ENCODE assay signal across 8 cellular contexts in the genomic region with DNA sequence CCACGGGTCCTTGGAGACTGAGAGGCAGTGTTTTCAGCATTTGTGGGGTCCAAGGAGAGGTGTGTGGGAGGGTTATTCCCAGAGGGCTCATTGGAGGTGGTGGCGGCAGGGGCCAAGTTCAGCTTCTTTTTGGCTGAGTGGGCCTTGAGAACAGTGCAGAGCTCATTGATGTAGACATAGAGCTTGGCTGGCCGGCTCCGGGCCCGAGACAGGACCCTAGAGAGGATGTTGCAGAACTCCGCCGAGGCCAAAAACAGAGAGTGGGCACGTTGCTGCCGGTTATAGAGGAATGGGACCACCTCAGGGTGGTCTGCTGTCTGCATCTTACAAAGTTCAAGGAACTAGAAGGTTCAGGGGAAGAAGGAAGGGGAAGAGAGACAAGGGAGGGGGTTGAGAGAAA. TPM values are rescaled to one million over a fixed set of nuclear protein-coding genes. Genes with fewer than 3 reads are reported as not detected.
DNase-seq lines count a peak whose midpoint lies in the region; FAIRE-seq and TF ChIP-seq lines count a peak whose summit lies in the region.

No MANE protein-coding gene starts in this region.

- DNase-seq in CD8-positive, alpha-beta memory T cell = no peak
- DNase-seq in NT2/D1 (ENCODE audit: low read depth, low spot score) (no peak), H1 (ENCODE audit: low read depth in 1 of 2, low spot score in 2 of 2) (no peak), osteocyte (ENCODE audit: extremely low spot score, unreplicated experiment) (no peak), COLO668 (lab: John Stamatoyannopoulos, UW; ENCODE audit: unreplicated experiment) (no peak), NCI-H345 (lab: John Stamatoyannopoulos, UW) (no peak), GM20000 (ENCODE audit: low spot score) (no peak), NCI-H226 (no peak)

- no peak overlapping the region for H3K14ac ChIP-seq in H1 (ENCODE audit: insufficient read length)

- CTCF ChIA-PET in CD8-positive, alpha-beta memory T cell (lab: Charles Lee) = no interaction called here
- CTCF ChIA-PET in H1 (lab: Charles Lee; ENCODE audit: partially characterized antibody) = interaction anchor here (0.7 to 1.3 kb wide), 6 partner anchors 11 to 104 kb away, joined by 3 to 7 read pairs (median 3); partner anchors contain the start of gene B3GALT4

- H3K9me3 ChIP-seq in CD8-positive, alpha-beta memory T cell (ENCODE audit: low read length) = no peaks in the 10 kb centered on the region
- no peaks in the 10 kb centered on the region for H3K9me3 ChIP-seq in NT2/D1 (ENCODE audit: insufficient read depth, low read length)
- H3K9me3 ChIP-seq in H1 (ENCODE audit: insufficient read depth in 2 of 2, low read depth in 1 of 2, low read length in 1 of 2) = no peaks in the 10 kb centered on the region; a peak in 1 of 4 replicates

- no peak overlapping the region for H2AFZ ChIP-seq in H1 (ENCODE audit: low read length)

- H2BK120ac ChIP-seq in H1 (replicated peaks; ENCODE audit: low read depth, low read length) = no peak overlapping the region

- H3K23ac ChIP-seq in H1 (ENCODE audit: insufficient read length) = no peak overlapping the region

- POLR2A ChIA-PET in CD8-positive, alpha-beta memory T cell (lab: Charles Lee) = interaction anchor here (0.5 to 0.7 kb wide), 2 partner anchors 26 to 40 kb away, joined by 3 to 5 read pairs; no protein-coding TSS in a partner anchor
- POLR2A ChIA-PET in H1 (lab: Charles Lee; ENCODE audit: partially characterized antibody) = interaction anchor here (0.8 to 1.3 kb wide), 8 partner anchors 8 to 110 kb away, joined by 3 to 5 read pairs (median 4); partner anchors contain the start of gene RGL2

- H3K27ac Mint-ChIP-seq in CD8-positive, alpha-beta memory T cell = peak overlapping the region in 7 of 8 donors; percentile 10 to 99 (median 94)
- H3K27ac Mint-ChIP-seq in osteocyte (ENCODE audit: unreplicated experiment) = peak overlapping the region; percentile 34

- H3K9ac ChIP-seq in NT2/D1 (ENCODE audit: insufficient read length, low read depth) (peak overlapping the region; percentile 83), H1 (replicated peaks in 1 of 4; ENCODE audit: extremely low read depth in 1 of 4, low read depth in 3 of 4, low read length in 3 of 4) (peak overlapping the region in 1 of 4 experiments; percentile 81; a peak in 2 of 7 replicates)

- H3K4me2 ChIP-seq in H1 (ENCODE audit: insufficient read depth in 1 of 2, low read depth in 2 of 2, low read length in 2 of 2) = peak overlapping the region; percentile 62 to 87

- H4K8ac ChIP-seq in H1 (ENCODE audit: extremely low read depth, insufficient read depth, low read length) = no peak overlapping the region

- peaks cover 2 to 5% of the 10 kb centered on the region in 2 experiments for H4K20me1 ChIP-seq in H1 (replicated peaks in 1 of 2; ENCODE audit: control insufficient read depth in 1 of 2, insufficient read depth in 2 of 2, low read length in 2 of 2)

- peak overlapping the region; percentile 88 for H3K4me3 ChIP-seq in CD8-positive, alpha-beta memory T cell (ENCODE audit: low read length)
- peak overlapping the region; percentile 66 for H3K4me3 ChIP-seq in NT2/D1 (ENCODE audit: insufficient read length, low read depth)
- peak overlapping the region; percentile 68 to 98 (median 82); a peak in 4 of 8 replicates for H3K4me3 ChIP-seq in H1 (ENCODE audit: extremely low read depth in 1 of 4, insufficient read depth in 2 of 4, low read depth in 3 of 4, low read length in 4 of 4)

- no peak overlapping the region for H3K27ac ChIP-seq in CD8-positive, alpha-beta memory T cell (ENCODE audit: low read depth, low read length)
- 0 out of 2 replicates have a peak overlapping the region, but pooled peaks have one; percentile 36 for H3K27ac ChIP-seq in H1 (ENCODE audit: low read depth, low read length)

- peaks cover 66 to 77% (median 70%) of the 10 kb centered on the region in 3 donors for H3K4me1 Mint-ChIP-seq in CD8-positive, alpha-beta memory T cell
- H3K4me1 Mint-ChIP-seq in osteocyte (ENCODE audit: unreplicated experiment) = peaks cover 53% of the 10 kb centered on the region

- TF ChIP-seq CTCF in H1 (IDR thresholded peaks at IDR 0.05; ENCODE audit: control extremely low read depth in 1 of 3, insufficient read depth in 1 of 3, low read depth in 1 of 3, low read length in 3 of 3) (no peak), osteocyte (IDR thresholded peaks at IDR 0.05) (no peak), GM20000 (IDR thresholded peaks at IDR 0.05; ENCODE audit: extremely low read depth, missing control alignments) (no peak)

- H3K56ac ChIP-seq in H1 (replicated peaks; ENCODE audit: insufficient read length, low read depth, low read length) = no peak overlapping the region

- H2BK5ac ChIP-seq in H1 (ENCODE audit: low read depth, low read length) = peak overlapping the region; percentile 18; the same call in 1 of the 2 replicates

- H4K91ac ChIP-seq in H1 (replicated peaks; ENCODE audit: insufficient read length, low read length) = no peak overlapping the region

- H4K5ac ChIP-seq in H1 (ENCODE audit: insufficient read length, low read depth, low read length) = no peak overlapping the region

- no peaks in the 10 kb centered on the region for H3K9me3 Mint-ChIP-seq in CD8-positive, alpha-beta memory T cell
- H3K9me3 Mint-ChIP-seq in osteocyte (ENCODE audit: unreplicated experiment) = no peaks in the 10 kb centered on the region

- FAIRE-seq in H1 (lab: Jason Lieb, UNC) = no peak

- peak overlapping the region; percentile 79 to 100 (median 97) for H3K4me3 Mint-ChIP-seq in CD8-positive, alpha-beta memory T cell
- H3K4me3 Mint-ChIP-seq in osteocyte (ENCODE audit: unreplicated experiment) = peak overlapping the region; percentile 68

- no peak overlapping the region for H2BK15ac ChIP-seq in H1 (ENCODE audit: low read length)

- peaks cover 36% of the 10 kb centered on the region for H3K36me3 ChIP-seq in CD8-positive, alpha-beta memory T cell (ENCODE audit: insufficient read depth, low read length)
- H3K36me3 ChIP-seq in NT2/D1 (ENCODE audit: insufficient read depth, insufficient read length, low read length) (peaks cover 37% of the 10 kb centered on the region), H1 (ENCODE audit: control insufficient read depth in 2 of 4, insufficient read depth in 4 of 4, low read length in 3 of 4) (peaks cover 10 to 31% (median 21%) of the 10 kb centered on the region in 4 experiments; a peak in 7 of 8 replicates)

- H3K36me3 Mint-ChIP-seq in CD8-positive, alpha-beta memory T cell = peaks cover 14 to 59% (median 15%) of the 10 kb centered on the region in 3 donors
- H3K36me3 Mint-ChIP-seq in osteocyte (ENCODE audit: unreplicated experiment) = peaks cover 18% of the 10 kb centered on the region

- no peak for TF ChIP-seq RAD21 in H1 (IDR thresholded peaks at IDR 0.05 in 1 of 2, conservative IDR thresholded peaks at IDR 0.05 in 1 of 2; ENCODE audit: low read depth in 2 of 2, low read length in 2 of 2)

- H3K4me1 ChIP-seq in CD8-positive, alpha-beta memory T cell (ENCODE audit: insufficient read depth, low read length) = peaks cover 61% of the 10 kb centered on the region
- H3K4me1 ChIP-seq in NT2/D1 (ENCODE audit: insufficient read depth, insufficient read length) = peaks cover 11% of the 10 kb centered on the region
- H3K4me1 ChIP-seq in H1 (replicated peaks in 1 of 4; ENCODE audit: control insufficient read depth in 3 of 4, insufficient read depth in 4 of 4, low read length in 3 of 4) = peaks cover 0 to 28% (median 18%) of the 10 kb centered on the region in 4 experiments; a peak in 6 of 7 replicates

- H3K18ac ChIP-seq in H1 (ENCODE audit: extremely low read depth, low read length) = peak overlapping the region; percentile 32; the same call in 1 of the 2 replicates

- peaks cover 0 to 3% of the 10 kb centered on the region in 2 donors for H3K27me3 Mint-ChIP-seq in CD8-positive, alpha-beta memory T cell
- no peaks in the 10 kb centered on the region for H3K27me3 Mint-ChIP-seq in osteocyte (ENCODE audit: unreplicated experiment)

- no peak for TF ChIP-seq POLR2A in H1 (IDR thresholded peaks at IDR 0.05; ENCODE audit: control extremely low read depth in 1 of 2, low read depth in 2 of 2, low read length in 2 of 2)

- no peak overlapping the region for H2BK20ac ChIP-seq in H1 (ENCODE audit: low read length)

- no peak overlapping the region for H2BK12ac ChIP-seq in H1 (ENCODE audit: low read depth, low read length)

- 83% methylated on average over 9 of the region's 9 CpGs; no CpG with 5 or more reads in 1 of the 2 experiments for WGBS in H1 (ENCODE audit: extremely low coverage in 1 of 2, insufficient coverage in 1 of 2, insufficient read length in 1 of 2, insufficient replicate concordance in 2 of 2, low coverage in 1 of 2, low lambda C conversion rate in 2 of 2, missing lambda C conversion rate in 1 of 2), 2 experiments

- H3K4ac ChIP-seq in H1 (replicated peaks; ENCODE audit: insufficient read length, low read depth, low read length) = no peak overlapping the region

- peaks cover 7% of the 10 kb centered on the region; the same call in 1 of the 2 replicates for H3K79me1 ChIP-seq in H1 (ENCODE audit: low read depth, low read length)

- H2AK5ac ChIP-seq in H1 (ENCODE audit: low read depth, low read length) = no peak overlapping the region

- TF ChIP-seq EP300 in H1 (IDR thresholded peaks at IDR 0.05; ENCODE audit: borderline replicate concordance in 1 of 2, low read depth in 2 of 2, low read length in 2 of 2) = no peak

- H3K79me2 ChIP-seq in H1 (ENCODE audit: control insufficient read depth in 1 of 2, insufficient read depth in 2 of 2, low read length in 2 of 2) = peaks cover 0 to 32% of the 10 kb centered on the region in 2 experiments; a peak in 3 of 4 replicates

- peaks cover 18% of the 10 kb centered on the region for H3K23me2 ChIP-seq in H1 (ENCODE audit: low read depth, low read length)

- no peaks in the 10 kb centered on the region for H3K27me3 ChIP-seq in CD8-positive, alpha-beta memory T cell (ENCODE audit: insufficient read depth, low read length, poor library complexity, severe bottlenecking)
- H3K27me3 ChIP-seq in NT2/D1 (ENCODE audit: insufficient read depth, insufficient read length) (no peaks in the 10 kb centered on the region), H1 (replicated peaks in 1 of 4; ENCODE audit: control insufficient read depth in 3 of 4, extremely low read depth in 1 of 4, insufficient read depth in 3 of 4, low read length in 3 of 4) (no peaks in the 10 kb centered on the region)

RNA-seq across cellular contexts. Expression of gene DAXX, which starts 1.5 kb away (rescaled TPM):
- total RNA-seq in CD8-positive, alpha-beta memory T cell = 100 to 1,000 TPM in 1 of 2 experiments, 10 to 100 TPM in 1; 88.2 to 106 TPM
- polyA plus RNA-seq in CD8-positive, alpha-beta memory T cell = 152 TPM
- 81.9 and 85.0 TPM in 2 replicates for total RNA-seq in H1 (2021; fragmentation: NEBNext Ultra II Directional; extraction: Animal tissue kit (Norgen Biotek cat#: 25700))
- polyA plus RNA-seq in H1 (2011; rRNA removed) = 31.1 and 53.7 TPM in 2 replicates
- 34.8 TPM for polyA plus RNA-seq in H1 (2011; cell fraction: cytosol; rRNA removed)
- polyA plus RNA-seq in H1 (2011; cell fraction: nucleus; rRNA removed) = 77.6 TPM
- polyA plus RNA-seq in H1 (2012, experiment 1 of 2) = 85.4 to 115 TPM (median 89.6 TPM) in 4 replicates
- polyA plus RNA-seq in H1 (2012, experiment 2 of 2) = 85.3 TPM
- polyA plus RNA-seq in H1 (2013, experiment 1 of 2) = 72.0 TPM
- 70.3 TPM for polyA plus RNA-seq in H1 (2013, experiment 2 of 2)
- polyA minus RNA-seq in H1 (2011; rRNA and poly(A)+ RNA removed) = 11.0 and 18.4 TPM in 2 replicates
- 17.6 TPM for polyA minus RNA-seq in H1 (2011; cell fraction: cytosol; rRNA and poly(A)+ RNA removed)
- polyA minus RNA-seq in H1 (2011; cell fraction: nucleus; rRNA and poly(A)+ RNA removed) = 28.4 TPM
- 30.1 and 30.4 TPM in 2 replicates for total RNA-seq in osteocyte

RNA-seq across cellular contexts. Expression of gene ZBTB22, which starts 3.7 kb away (rescaled TPM):
- total RNA-seq in CD8-positive, alpha-beta memory T cell = 1 to 10 TPM; 6.9 to 7.8 TPM
- 12.7 TPM for polyA plus RNA-seq in CD8-positive, alpha-beta memory T cell
- total RNA-seq in H1 (2021; fragmentation: NEBNext Ultra II Directional; extraction: Animal tissue kit (Norgen Biotek cat#: 25700)) = 9.8 and 9.9 TPM in 2 replicates
- polyA plus RNA-seq in H1 (2011; rRNA removed) = 7.4 and 11.0 TPM in 2 replicates
- polyA plus RNA-seq in H1 (2011; cell fraction: cytosol; rRNA removed) = 10.9 TPM
- polyA plus RNA-seq in H1 (2011; cell fraction: nucleus; rRNA removed) = 14.1 TPM
- 8.2 to 11.0 TPM (median 10.5 TPM) in 4 replicates for polyA plus RNA-seq in H1 (2012, experiment 1 of 2)
- polyA plus RNA-seq in H1 (2012, experiment 2 of 2) = 6.4 TPM
- 4.9 TPM for polyA plus RNA-seq in H1 (2013, experiment 1 of 2)
- polyA plus RNA-seq in H1 (2013, experiment 2 of 2) = 4.7 TPM
- polyA minus RNA-seq in H1 (2011; rRNA and poly(A)+ RNA removed) = 13.1 and 18.0 TPM in 2 replicates
- polyA minus RNA-seq in H1 (2011; cell fraction: cytosol; rRNA and poly(A)+ RNA removed) = 7.9 TPM
- 10.0 TPM for polyA minus RNA-seq in H1 (2011; cell fraction: nucleus; rRNA and poly(A)+ RNA removed)
- 29.3 and 30.6 TPM in 2 replicates for total RNA-seq in osteocyte

RNA-seq across cellular contexts. Expression of gene TAPBP, which starts 7.3 kb away (rescaled TPM):
- 100 to 1,000 TPM; 211 to 213 TPM for total RNA-seq in CD8-positive, alpha-beta memory T cell
- 500 TPM for polyA plus RNA-seq in CD8-positive, alpha-beta memory T cell
- 33.5 and 35.4 TPM in 2 replicates for total RNA-seq in H1 (2021; fragmentation: NEBNext Ultra II Directional; extraction: Animal tissue kit (Norgen Biotek cat#: 25700))
- 24.5 and 28.9 TPM in 2 replicates for polyA plus RNA-seq in H1 (2011; rRNA removed)
- polyA plus RNA-seq in H1 (2011; cell fraction: cytosol; rRNA removed) = 9.1 TPM
- polyA plus RNA-seq in H1 (2011; cell fraction: nucleus; rRNA removed) = 19.7 TPM
- polyA plus RNA-seq in H1 (2012, experiment 1 of 2) = 18.0 to 28.5 TPM (median 23.0 TPM) in 4 replicates
- polyA plus RNA-seq in H1 (2012, experiment 2 of 2) = 15.3 TPM
- polyA plus RNA-seq in H1 (2013, experiment 1 of 2) = 44.2 TPM
- polyA plus RNA-seq in H1 (2013, experiment 2 of 2) = 52.6 TPM
- 11.9 and 16.1 TPM in 2 replicates for polyA minus RNA-seq in H1 (2011; rRNA and poly(A)+ RNA removed)
- 18.5 TPM for polyA minus RNA-seq in H1 (2011; cell fraction: cytosol; rRNA and poly(A)+ RNA removed)
- polyA minus RNA-seq in H1 (2011; cell fraction: nucleus; rRNA and poly(A)+ RNA removed) = 11.9 TPM
- 117 and 130 TPM in 2 replicates for total RNA-seq in osteocyte

RNA-seq across cellular contexts. Expression of gene RGL2, which starts 22.5 kb away (rescaled TPM):
- total RNA-seq in CD8-positive, alpha-beta memory T cell = 10 to 100 TPM; 20.5 to 22.9 TPM
- polyA plus RNA-seq in CD8-positive, alpha-beta memory T cell = 10.4 TPM
- 58.1 and 63.2 TPM in 2 replicates for total RNA-seq in H1 (2021; fragmentation: NEBNext Ultra II Directional; extraction: Animal tissue kit (Norgen Biotek cat#: 25700))
- 80.3 and 124 TPM in 2 replicates for polyA plus RNA-seq in H1 (2011; rRNA removed)
- 80.3 TPM for polyA plus RNA-seq in H1 (2011; cell fraction: cytosol; rRNA removed)
- polyA plus RNA-seq in H1 (2011; cell fraction: nucleus; rRNA removed) = 500 TPM
- polyA plus RNA-seq in H1 (2012, experiment 1 of 2) = 49.4 to 72.6 TPM (median 63.7 TPM) in 4 replicates
- 56.9 TPM for polyA plus RNA-seq in H1 (2012, experiment 2 of 2)
- 61.3 TPM for polyA plus RNA-seq in H1 (2013, experiment 1 of 2)
- 57.1 TPM for polyA plus RNA-seq in H1 (2013, experiment 2 of 2)
- 60.1 and 67.6 TPM in 2 replicates for polyA minus RNA-seq in H1 (2011; rRNA and poly(A)+ RNA removed)
- 32.1 TPM for polyA minus RNA-seq in H1 (2011; cell fraction: cytosol; rRNA and poly(A)+ RNA removed)
- polyA minus RNA-seq in H1 (2011; cell fraction: nucleus; rRNA and poly(A)+ RNA removed) = 89.6 TPM
- 72.4 and 77.6 TPM in 2 replicates for total RNA-seq in osteocyte

RNA-seq across cellular contexts. Expression of gene PFDN6, which starts 31.8 kb away (rescaled TPM):
- total RNA-seq in CD8-positive, alpha-beta memory T cell = 100 to 1,000 TPM; 118 to 119 TPM
- 37.4 TPM for polyA plus RNA-seq in CD8-positive, alpha-beta memory T cell
- 93.3 and 95.7 TPM in 2 replicates for total RNA-seq in H1 (2021; fragmentation: NEBNext Ultra II Directional; extraction: Animal tissue kit (Norgen Biotek cat#: 25700))
- 32.0 and 33.5 TPM in 2 replicates for polyA plus RNA-seq in H1 (2011; rRNA removed)
- polyA plus RNA-seq in H1 (2011; cell fraction: cytosol; rRNA removed) = 71.5 TPM
- 51.7 TPM for polyA plus RNA-seq in H1 (2011; cell fraction: nucleus; rRNA removed)
- 122 to 163 TPM (median 157 TPM) in 4 replicates for polyA plus RNA-seq in H1 (2012, experiment 1 of 2)
- 109 TPM for polyA plus RNA-seq in H1 (2012, experiment 2 of 2)
- 69.3 TPM for polyA plus RNA-seq in H1 (2013, experiment 1 of 2)
- polyA plus RNA-seq in H1 (2013, experiment 2 of 2) = 75.8 TPM
- 16.3 and 18.6 TPM in 2 replicates for polyA minus RNA-seq in H1 (2011; rRNA and poly(A)+ RNA removed)
- polyA minus RNA-seq in H1 (2011; cell fraction: cytosol; rRNA and poly(A)+ RNA removed) = 22.9 TPM
- polyA minus RNA-seq in H1 (2011; cell fraction: nucleus; rRNA and poly(A)+ RNA removed) = 23.2 TPM
- total RNA-seq in osteocyte = 29.7 and 30.3 TPM in 2 replicates
